23 cellular contexts compared by ENCODE assay signal in the genomic region with DNA sequence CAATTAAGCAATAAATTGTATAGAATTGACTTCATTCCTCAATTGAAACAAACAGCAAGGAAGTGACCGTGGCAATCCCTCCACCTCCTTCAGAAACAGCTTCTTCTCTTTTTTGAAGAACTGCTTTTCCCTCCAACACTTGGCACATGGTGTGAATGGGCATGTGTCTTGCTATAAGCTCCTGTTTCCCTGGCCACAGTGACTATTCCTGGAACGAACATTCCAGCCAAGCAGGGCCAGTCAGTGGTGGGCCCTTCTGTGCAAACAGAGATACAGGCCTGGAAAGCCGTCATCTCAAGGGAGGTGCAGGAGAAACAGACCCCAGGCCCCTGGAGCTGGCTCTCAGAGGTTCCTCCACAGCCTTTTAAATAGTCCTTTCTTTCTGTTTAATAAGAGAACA.
"Had no signal": no experiment of that assay in that cellular context is flagged by ENCODE, and none has a peak within 500 bp of the region (broad histone marks: within the 10 kb centered on the region; RNA-seq: fewer than 3 reads in every experiment).

No MANE protein-coding gene starts in this region.

- H3K4me3 Mint-ChIP-seq: T-cell had no signal

- H2AFZ ChIP-seq: PC-9 had no signal

- H3K27ac Mint-ChIP-seq: T-cell had no signal

- H3K9me2 ChIP-seq: SK-N-SH had no signal

- H3K27ac ChIP-seq: PC-9, Peyer's patch had no signal

- H3K27me3 ChIP-seq: Peyer's patch had no signal

- DNase-seq: IMR-90; NCI-H1092; NCI-H1105 treated with DMSO at 0.1 percent for 48 hours; NCI-H1436; NCI-H187; NCI-H2029; NCI-H2081 treated with DMSO at 0.1 percent for 48 hours; NCI-H2171; NCI-H226; NCI-H446; NCI-H510A; NCI-H524 treated with DMSO at 0.1 percent for 48 hours; NCI-H69; NCI-H774; NK-92 treated with Interleukin-12 subunit alpha and Interleukin-12 subunit beta, amount 100 ng/mL, for 24 hours; OCI-M1; PC-9; Peyer's patch; SHP77; SK-N-SH; SW 1271; T-cell had no signal

- H3K9ac ChIP-seq: SK-N-SH had no signal

- FAIRE-seq: K562 had no signal

- H3K27me3 Mint-ChIP-seq: T-cell had no signal

- H3K4me3 ChIP-seq: K562, PC-9, Peyer's patch had no signal

- ATAC-seq: K562, T-cell had no signal

- H3K9me3 Mint-ChIP-seq: T-cell had no signal

- H3K4me2 ChIP-seq: PC-9, SK-N-SH had no signal

- H3K9me3 ChIP-seq: Peyer's patch, SK-N-SH had no signal
